In genomic region chr6:115947964-115948541, GRCh38 we compare ENCODE assay signal across 9 cellular contexts.
"Had no signal": no experiment of that assay in that cellular context is flagged by ENCODE, and none has a peak within 500 bp of the region (broad histone marks: within the 10 kb centered on the region; RNA-seq: fewer than 3 reads in every experiment).

No MANE protein-coding gene starts in this region.

- H3K36me3 ChIP-seq: gastroesophageal sphincter had no signal

- H3K4me1 ChIP-seq: gastroesophageal sphincter, testis had no signal

- DNase-seq: activated CD4-positive, alpha-beta T cell treated with anti-CD3 and anti-CD28 coated beads, Interleukin-2, amount 50 U/mL, for 1 hour; hypothalamus; left cardiac atrium; nephron progenitor cell; stimulated activated CD4-positive, alpha-beta T cell treated with anti-CD3 and anti-CD28 coated beads, Interleukin-15, amount 100 ng/mL, for 24 hours; stimulated activated CD4-positive, alpha-beta T cell treated with anti-CD3 and anti-CD28 coated beads, Interleukin-4, amount 100 ng/mL, for 24 hours; T-helper 2 cell; testis had no signal

- ATAC-seq: gastroesophageal sphincter, left cardiac atrium had no signal

- H3K27me3 ChIP-seq: gastroesophageal sphincter, testis had no signal

- H3K27ac ChIP-seq: gastroesophageal sphincter, testis had no signal

- H3K9me3 ChIP-seq: gastroesophageal sphincter, testis had no signal

- H3K4me3 ChIP-seq: gastroesophageal sphincter, testis had no signal
